In the genomic region with DNA sequence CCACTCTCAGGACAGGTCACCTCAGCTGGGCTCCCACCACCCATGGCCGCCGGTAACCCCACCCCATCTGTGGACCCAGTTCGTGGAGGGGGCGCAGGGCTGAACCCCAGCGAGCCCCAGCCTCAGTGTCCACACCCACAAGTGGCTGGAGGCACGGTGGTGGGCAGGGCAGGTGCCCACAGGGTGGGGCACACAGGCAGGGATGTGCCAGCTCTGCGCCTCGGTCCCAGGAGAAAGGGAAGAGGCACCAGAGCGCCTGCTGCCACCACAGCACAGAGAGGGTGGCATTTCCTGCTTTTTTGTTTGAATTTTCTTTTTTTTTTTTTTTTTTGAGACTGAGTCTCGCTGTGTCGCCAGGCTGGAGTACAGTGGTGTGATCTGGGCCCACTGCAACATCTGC, we compare ENCODE assay signal across 18 cellular contexts.
"Had no signal": no experiment of that assay in that cellular context is flagged by ENCODE, and none has a peak within 500 bp of the region (broad histone marks: within the 10 kb centered on the region; RNA-seq: fewer than 3 reads in every experiment).

No MANE protein-coding gene starts in this region.

- H3K36me3 ChIP-seq: esophagus squamous epithelium, tibial nerve, uterus had no signal

- H3K4me1 ChIP-seq: parathyroid adenoma, uterus had no signal

- H3K36me3 Mint-ChIP-seq: activated naive CD8-positive, alpha-beta T cell; brain; WTC11 had no signal

- H3K27ac Mint-ChIP-seq: activated CD4-positive, alpha-beta memory T cell treated with anti-CD3 and anti-CD28 coated beads, Interleukin-2, amount 10 ng/mL, durations not matched to agents 7 days and 5 days; activated naive CD8-positive, alpha-beta T cell; stimulated activated naive B cell treated with anti-CD40 and anti-IgM and Interleukin-4, amounts not matched to agents 10 μg/mL and 1 μg/mL and 100 μg/mL, for 72 hours; T-helper 1 cell treated with Interleukin-12 subunit alpha and Interleukin-12 subunit beta and Interleukin-4 antibody, amounts not matched to agents 30 μg/mL and 1 μg/mL, for 36 hours; WTC11 had no signal

- H3K4me3 ChIP-seq: esophagus squamous epithelium, tibial nerve, uterus had no signal

- H3K4me3 Mint-ChIP-seq: activated CD4-positive, alpha-beta memory T cell treated with anti-CD3 and anti-CD28 coated beads, Interleukin-2, amount 10 ng/mL, durations not matched to agents 7 days and 5 days; activated naive CD8-positive, alpha-beta T cell; brain; stimulated activated naive B cell treated with anti-CD40 and anti-IgM and Interleukin-4, amounts not matched to agents 10 μg/mL and 1 μg/mL and 100 μg/mL, for 72 hours; T-helper 1 cell treated with Interleukin-12 subunit alpha and Interleukin-12 subunit beta and Interleukin-4 antibody, amounts not matched to agents 30 μg/mL and 1 μg/mL, for 36 hours; WTC11 had no signal

- H3K9me3 ChIP-seq: esophagus squamous epithelium, tibial nerve, uterus had no signal

- H3K27me3 Mint-ChIP-seq: activated CD4-positive, alpha-beta memory T cell treated with anti-CD3 and anti-CD28 coated beads, Interleukin-2, amount 10 ng/mL, durations not matched to agents 7 days and 5 days; activated naive CD8-positive, alpha-beta T cell; brain; stimulated activated naive B cell treated with anti-CD40 and anti-IgM and Interleukin-4, amounts not matched to agents 10 μg/mL and 1 μg/mL and 100 μg/mL, for 72 hours had no signal

- H3K9me3 Mint-ChIP-seq: activated CD4-positive, alpha-beta memory T cell treated with anti-CD3 and anti-CD28 coated beads, Interleukin-2, amount 10 ng/mL, durations not matched to agents 7 days and 5 days; brain; stimulated activated naive B cell treated with anti-CD40 and anti-IgM and Interleukin-4, amounts not matched to agents 10 μg/mL and 1 μg/mL and 100 μg/mL, for 72 hours; T-helper 1 cell treated with Interleukin-12 subunit alpha and Interleukin-12 subunit beta and Interleukin-4 antibody, amounts not matched to agents 30 μg/mL and 1 μg/mL, for 36 hours; WTC11 had no signal

- DNase-seq: activated CD4-positive, alpha-beta memory T cell treated with anti-CD3 and anti-CD28 coated beads, Interleukin-2, amount 10 ng/mL, durations not matched to agents 7 days and 5 days; activated CD4-positive, alpha-beta T cell treated with anti-CD3 and anti-CD28 coated beads for 4 hours; activated effector memory CD4-positive, alpha-beta T cell treated with anti-CD3 and anti-CD28 coated beads, Interleukin-2, amount 50 U/mL, for 16 hours; activated T-cell treated with anti-CD3 and anti-CD28 coated beads, Interleukin-2, amount 50 U/mL, for 48 hours; amygdala; cortex of kidney; effector CD4-positive, alpha-beta T cell; esophagus squamous epithelium; hippocampal formation; kidney; stimulated activated naive B cell treated with anti-CD40 and anti-IgM and Interleukin-4, amounts not matched to agents 10 μg/mL and 1 μg/mL and 100 μg/mL, for 72 hours had no signal

- H3K27me3 ChIP-seq: esophagus squamous epithelium, tibial nerve, uterus had no signal

- ATAC-seq: stimulated activated naive B cell treated with anti-CD40 and anti-IgM and Interleukin-4, amounts not matched to agents 10 μg/mL and 1 μg/mL and 100 μg/mL, for 72 hours; WTC11 had no signal

- H3K27ac ChIP-seq: esophagus squamous epithelium, parathyroid adenoma, tibial nerve had no signal
